ENCODE assay signal across 24 cellular contexts in genomic region chr14:99280041-99280731, GRCh38. TPM values are rescaled to one million over a fixed set of nuclear protein-coding genes. Genes with fewer than 3 reads are reported as not detected.
DNase-seq lines count a peak whose midpoint lies in the region; ATAC-seq, FAIRE-seq and TF ChIP-seq lines count a peak whose summit lies in the region.
"Had no signal": no experiment of that assay in that cellular context is flagged by ENCODE, and none has a peak within 500 bp of the region (broad histone marks: within the 10 kb centered on the region; RNA-seq: fewer than 3 reads in every experiment).

No MANE protein-coding gene starts in this region.

- no peaks in the 10 kb centered on the region for H3K27me3 ChIP-seq in GM23338 (ENCODE audit: insufficient read depth)
- H3K27me3 ChIP-seq in H1 (replicated peaks in 1 of 4; ENCODE audit: control insufficient read depth in 3 of 4, extremely low read depth in 1 of 4, insufficient read depth in 3 of 4, low read length in 3 of 4), result 0 out of 7 replicates have a peak, but pooled peaks cover 0 to 1% (median 0%) of the 10 kb centered on the region in 4 experiments

- no peak for TF ChIP-seq POLR2A in H1 (IDR thresholded peaks at IDR 0.05; ENCODE audit: control extremely low read depth in 1 of 2, low read depth in 2 of 2, low read length in 2 of 2)

- no peak for FAIRE-seq in H1 (lab: Jason Lieb, UNC)
- FAIRE-seq: A204.1, GM12878, H54 had no signal

- H3K4me3 Mint-ChIP-seq in GM23338, result no peak overlapping the region
- H3K4me3 Mint-ChIP-seq in T-helper 17 cell, result no peak overlapping the region
- H3K4me3 Mint-ChIP-seq: CD4-positive, CD25-positive, alpha-beta regulatory T cell; HFFc6 had no signal

- ATAC-seq in GM23338, result no peak
- ATAC-seq in T-helper 17 cell, result no peak
- ATAC-seq: GM12878 had no signal

- H3K18ac ChIP-seq in H1 (ENCODE audit: extremely low read depth, low read length), result no peak overlapping the region

- H4K8ac ChIP-seq in H1 (ENCODE audit: extremely low read depth, insufficient read depth, low read length), result no peak overlapping the region

- DNase-seq in GM23338 (ENCODE audit: low spot score) (no peak), T-helper 17 cell (no peak), H1 (ENCODE audit: low read depth in 1 of 2, low spot score in 2 of 2) (peak in 1 of 2 experiments; percentile 30), left kidney (ENCODE audit: low read depth, low spot score) (peak; percentile 72), glomerular visceral epithelial cell (ENCODE audit: extremely low spot score) (no peak), MV-4-11 (lab: John Stamatoyannopoulos, UW) (no peak), posterior cingulate gyrus (no peak)
- no peak for DNase-seq in activated naive CD4-positive, alpha-beta T cell treated with Interleukin-2 at 50 U/mL for 16 hours
- DNase-seq: ACHN, BE2C, C1 segment of cervical spinal cord, COR-L47, DMS 273 treated with DMSO at 0.1 percent for 48 hours, DMS53, DND-41, EL, HCEC 1CT, HFFc6 had no signal

- H3K9me3 Mint-ChIP-seq in GM23338, result no peaks in the 10 kb centered on the region
- H3K9me3 Mint-ChIP-seq: CD4-positive, CD25-positive, alpha-beta regulatory T cell; CD8-positive, alpha-beta memory T cell; HFFc6 had no signal

- H3F3A ChIP-seq in GM23338 (replicated peaks; ENCODE audit: low read depth), result no peaks in the 10 kb centered on the region

- H3K36me3 ChIP-seq in GM23338 (ENCODE audit: insufficient read depth) (no peaks in the 10 kb centered on the region), H1 (ENCODE audit: control insufficient read depth in 2 of 4, insufficient read depth in 4 of 4, low read length in 3 of 4) (no peaks in the 10 kb centered on the region)
- H3K36me3 ChIP-seq: BE2C had no signal

- H3K4me1 ChIP-seq in GM23338 (ENCODE audit: insufficient read depth) (peaks cover 37% of the 10 kb centered on the region), H1 (replicated peaks in 1 of 4; ENCODE audit: control insufficient read depth in 3 of 4, insufficient read depth in 4 of 4, low read length in 3 of 4) (peaks cover 2 to 11% (median 7%) of the 10 kb centered on the region in 4 experiments)
- H3K4me1 ChIP-seq: BE2C had no signal

- H4K91ac ChIP-seq in H1 (replicated peaks; ENCODE audit: insufficient read length, low read length), result no peak overlapping the region

- H3K27ac ChIP-seq in GM23338 (ENCODE audit: low read depth) (no peak overlapping the region), H1 (ENCODE audit: low read depth, low read length) (no peak overlapping the region)

- H2AK5ac ChIP-seq in H1 (ENCODE audit: low read depth, low read length), result no peak overlapping the region

- CTCF ChIA-PET in H1 (lab: Charles Lee; ENCODE audit: partially characterized antibody), result interaction anchor here (0.7 to 1.5 kb wide), 2 partner anchors 109 to 667 kb away, joined by 3 read pairs; no protein-coding TSS in a partner anchor

- H3K27ac Mint-ChIP-seq in GM23338 (no peak overlapping the region), T-helper 17 cell (peak overlapping the region; percentile 19)
- H3K27ac Mint-ChIP-seq: HFFc6 had no signal

- no peak overlapping the region for H2BK20ac ChIP-seq in H1 (ENCODE audit: low read length)

- no peak for TF ChIP-seq EP300 in H1 (IDR thresholded peaks at IDR 0.05; ENCODE audit: borderline replicate concordance in 1 of 2, low read depth in 2 of 2, low read length in 2 of 2)

- H3K9me3 ChIP-seq in T-helper 17 cell (ENCODE audit: control insufficient read depth, low read length, poor library complexity, severe bottlenecking), result no peaks in the 10 kb centered on the region
- no peaks in the 10 kb centered on the region for H3K9me3 ChIP-seq in H1 (ENCODE audit: insufficient read depth in 2 of 2, low read depth in 1 of 2, low read length in 1 of 2)
- H3K9me3 ChIP-seq: BE2C had no signal

- H2BK120ac ChIP-seq in H1 (replicated peaks; ENCODE audit: low read depth, low read length), result no peak overlapping the region

- H3K27me3 Mint-ChIP-seq in GM23338 (ENCODE audit: insufficient read depth, low read depth, poor library complexity), result peaks cover 7% of the 10 kb centered on the region
- H3K27me3 Mint-ChIP-seq in T-helper 17 cell, result peaks cover 18% of the 10 kb centered on the region
- H3K27me3 Mint-ChIP-seq: CD8-positive, alpha-beta memory T cell had no signal

- H3K4me1 Mint-ChIP-seq in GM23338 (peaks cover 37% of the 10 kb centered on the region), T-helper 17 cell (peaks cover 14% of the 10 kb centered on the region)

- H3K4me2 ChIP-seq in GM23338 (no peak overlapping the region), H1 (ENCODE audit: insufficient read depth in 1 of 2, low read depth in 2 of 2, low read length in 2 of 2) (no peak overlapping the region)

- no peak overlapping the region for H4K5ac ChIP-seq in H1 (ENCODE audit: insufficient read length, low read depth, low read length)

- H3K4ac ChIP-seq in H1 (replicated peaks; ENCODE audit: insufficient read length, low read depth, low read length), result no peak overlapping the region

- H3K9ac ChIP-seq in H1 (replicated peaks in 1 of 4; ENCODE audit: extremely low read depth in 1 of 4, low read depth in 3 of 4, low read length in 3 of 4), result no peak overlapping the region

- H2AFZ ChIP-seq in GM23338 (peak overlapping the region; percentile 52; the same call in 1 of the 2 replicates), H1 (ENCODE audit: low read length) (no peak overlapping the region)

- no peaks in the 10 kb centered on the region for H3K23me2 ChIP-seq in H1 (ENCODE audit: low read depth, low read length)

- H2BK12ac ChIP-seq in H1 (ENCODE audit: low read depth, low read length), result no peak overlapping the region

- no peak overlapping the region for H3K56ac ChIP-seq in H1 (replicated peaks; ENCODE audit: insufficient read length, low read depth, low read length)

- WGBS in H1 (ENCODE audit: extremely low coverage in 1 of 2, insufficient coverage in 1 of 2, insufficient read length in 1 of 2, insufficient replicate concordance in 2 of 2, low coverage in 1 of 2, low lambda C conversion rate in 2 of 2, missing lambda C conversion rate in 1 of 2), 2 experiments, result 93% methylated on average over 19 of the region's 19 CpGs; no CpG with 5 or more reads in 1 of the 2 experiments

- H3K79me2 ChIP-seq in GM23338 (replicated peaks; ENCODE audit: insufficient read depth) (no peaks in the 10 kb centered on the region), H1 (ENCODE audit: control insufficient read depth in 1 of 2, insufficient read depth in 2 of 2, low read length in 2 of 2) (no peaks in the 10 kb centered on the region)

- no peak overlapping the region for H2BK5ac ChIP-seq in H1 (ENCODE audit: low read depth, low read length)

- H2BK15ac ChIP-seq in H1 (ENCODE audit: low read length), result peak overlapping the region; percentile 73; the same call in 1 of the 2 replicates

- no peaks in the 10 kb centered on the region for H3K79me1 ChIP-seq in H1 (ENCODE audit: low read depth, low read length)

- intact Hi-C loops in posterior cingulate gyrus (cut with DNase I), result no loop called here

- POLR2A ChIA-PET in H1 (lab: Charles Lee; ENCODE audit: partially characterized antibody), result interaction anchor here (0.8 to 1.1 kb wide), 2 partner anchors 10 to 20 kb away, joined by 3 read pairs; no protein-coding TSS in a partner anchor

- H4K20me1 ChIP-seq in GM23338 (replicated peaks; ENCODE audit: insufficient read depth) (no peaks in the 10 kb centered on the region), H1 (replicated peaks in 1 of 2; ENCODE audit: control insufficient read depth in 1 of 2, insufficient read depth in 2 of 2, low read length in 2 of 2) (no peaks in the 10 kb centered on the region)

- H3K23ac ChIP-seq in H1 (ENCODE audit: insufficient read length), result no peak overlapping the region

- H3K36me3 Mint-ChIP-seq in GM23338 (ENCODE audit: low read depth), result no peaks in the 10 kb centered on the region
- H3K36me3 Mint-ChIP-seq in T-helper 17 cell (ENCODE audit: low read depth), result no peaks in the 10 kb centered on the region
- H3K36me3 Mint-ChIP-seq: CD4-positive, CD25-positive, alpha-beta regulatory T cell had no signal

- no peak for TF ChIP-seq RAD21 in H1 (IDR thresholded peaks at IDR 0.05 in 1 of 2, conservative IDR thresholded peaks at IDR 0.05 in 1 of 2; ENCODE audit: low read depth in 2 of 2, low read length in 2 of 2)

- TF ChIP-seq CTCF in GM23338 (conservative IDR thresholded peaks at IDR 0.05; ENCODE audit: low read depth in 2 of 2), result no peak
- no peak for TF ChIP-seq CTCF in H1 (IDR thresholded peaks at IDR 0.05; ENCODE audit: control extremely low read depth in 1 of 3, insufficient read depth in 1 of 3, low read depth in 1 of 3, low read length in 3 of 3)

- no peak overlapping the region for H3K4me3 ChIP-seq in GM23338
- no peak overlapping the region for H3K4me3 ChIP-seq in H1 (ENCODE audit: extremely low read depth in 1 of 4, insufficient read depth in 2 of 4, low read depth in 3 of 4, low read length in 4 of 4)
- H3K4me3 ChIP-seq: GM12878 had no signal

- no peak overlapping the region for H3K14ac ChIP-seq in H1 (ENCODE audit: insufficient read length)

- H3K9me2 ChIP-seq in GM23338 (ENCODE audit: insufficient read depth), result no peaks in the 10 kb centered on the region

TF ChIP-seq in H1, 55 proteins besides CTCF, POLR2A, EP300 and RAD21:
- no peak for TF ChIP-seq SRF (IDR thresholded peaks at IDR 0.05; ENCODE audit: low read depth, low read length)
- TF ChIP-seq BRCA1 (IDR thresholded peaks at IDR 0.05; ENCODE audit: low read depth, low read length), result no peak
- TF ChIP-seq NRF1 (IDR thresholded peaks at IDR 0.05; ENCODE audit: low read depth, low read length), result no peak
- TF ChIP-seq SIRT6 (IDR thresholded peaks at IDR 0.05; ENCODE audit: low read length), result no peak
- no peak for TF ChIP-seq SAP30 (IDR thresholded peaks at IDR 0.05; ENCODE audit: insufficient read depth, insufficient replicate concordance, low read length)
- TF ChIP-seq SP1 (IDR thresholded peaks at IDR 0.05; ENCODE audit: low read depth, low read length), result no peak
- no peak for TF ChIP-seq CTBP2 (IDR thresholded peaks at IDR 0.05; ENCODE audit: borderline replicate concordance, insufficient read depth, insufficient read length, low read length)
- TF ChIP-seq YY1 (IDR thresholded peaks at IDR 0.05; ENCODE audit: low read depth, low read length), result no peak

RNA-seq across cellular contexts. Expression of gene BCL11B, which starts 8.2 kb away (rescaled TPM):
- total RNA-seq in GM23338 (2014; rRNA removed; shearing (Covaris generic)), result 5.6 and 6.7 TPM in 2 replicates
- polyA plus RNA-seq in GM23338 (2016; fragmentation: Nextera tagmentation; extraction: Ambion mirVana) (2.4 and 2.7 TPM in 2 replicates), H1 (2011; rRNA removed) (0.63 and 0.80 TPM in 2 replicates)
- total RNA-seq in T-helper 17 cell, result 100 to 1,000 TPM; 167 to 174 TPM
- total RNA-seq in H1 (2021; fragmentation: NEBNext Ultra II Directional; extraction: Animal tissue kit (Norgen Biotek cat#: 25700)), result 5.9 TPM in 2 replicates
- 0.85 TPM for polyA plus RNA-seq in H1 (2011; cell fraction: cytosol; rRNA removed)
- polyA plus RNA-seq in H1 (2011; cell fraction: nucleus; rRNA removed), result 1.5 TPM
- 1.1 to 2.2 TPM (median 1.2 TPM) in 4 replicates for polyA plus RNA-seq in H1 (2012, experiment 1 of 2)
- 0.22 TPM for polyA plus RNA-seq in H1 (2012, experiment 2 of 2)
- 2.1 TPM for polyA plus RNA-seq in H1 (2013, experiment 1 of 2)
- 2.1 TPM for polyA plus RNA-seq in H1 (2013, experiment 2 of 2)
- 1.7 and 1.9 TPM in 2 replicates for polyA minus RNA-seq in H1 (2011; rRNA and poly(A)+ RNA removed)
- 3.2 TPM for polyA minus RNA-seq in H1 (2011; cell fraction: cytosol; rRNA and poly(A)+ RNA removed)
- polyA minus RNA-seq in H1 (2011; cell fraction: nucleus; rRNA and poly(A)+ RNA removed), result 4.1 TPM
- total RNA-seq: G401 had no signal

Comparison
In these comparisons a context has a peak if more than half of its experiments do, and no peak if none do; other contexts are left out.
1. RNA of gene BCL11B, which starts 8.2 kb away (total RNA-seq): 167 to 174 TPM in T-helper 17 cell; 5.6 to 6.7 TPM in GM23338 and 5.9 TPM in H1; every median in the first group is over 10 times any median in the second.